2 cellular contexts compared by ENCODE assay signal in the genomic region with DNA sequence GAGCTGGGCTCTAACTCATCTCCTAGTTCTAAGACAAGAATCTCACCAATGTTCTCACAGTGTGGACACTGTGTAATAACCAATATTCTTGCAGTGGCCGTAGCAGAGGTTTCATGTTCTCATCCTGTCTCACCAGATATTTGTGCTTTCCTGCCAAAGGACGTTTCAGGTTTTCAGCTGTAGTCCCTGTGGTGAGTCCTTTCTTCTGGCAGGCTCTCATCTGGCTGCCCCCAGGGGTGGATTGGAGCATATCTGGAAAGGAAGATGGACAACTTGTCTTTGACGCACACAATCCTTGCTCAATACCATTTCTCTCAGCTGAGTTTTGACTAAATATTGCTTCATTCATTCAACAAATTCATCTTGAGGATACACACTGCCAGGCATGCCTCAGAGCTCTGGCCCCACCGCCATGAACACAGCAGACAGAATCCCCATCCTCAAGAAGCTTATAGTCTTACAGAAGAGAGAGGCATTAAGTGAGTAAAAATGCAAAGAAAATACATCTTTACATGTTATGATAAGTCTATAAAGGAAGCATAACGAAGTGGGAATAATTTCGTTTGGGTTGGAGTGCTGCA.
TF ChIP-seq lines count a peak whose summit lies in the region.

No MANE protein-coding gene starts in this region.

TF ChIP-seq in liver, 16 proteins besides CTCF, POLR2A, EP300 and RAD21:
- TF ChIP-seq HNF4A (conservative IDR thresholded peaks at IDR 0.05) (no peak), NR2F2 (IDR thresholded peaks at IDR 0.05) (peak; percentile 46), SP1 (IDR thresholded peaks at IDR 0.05) (peak; percentile 32)

TF ChIP-seq in HepG2, 621 proteins besides CTCF, POLR2A, EP300 and RAD21:
- TF ChIP-seq ZNF143 (CRISPR knock-in tag; IDR thresholded peaks at IDR 0.05): no peak
- TF ChIP-seq ELF3 (CRISPR knock-in tag; IDR thresholded peaks at IDR 0.05): no peak
- TF ChIP-seq ZFY (CRISPR knock-in tag; IDR thresholded peaks at IDR 0.05): no peak
- no peak for TF ChIP-seq ZFP36L1 (CRISPR knock-in tag; IDR thresholded peaks at IDR 0.05)
- no peak for TF ChIP-seq JDP2 (CRISPR knock-in tag; IDR thresholded peaks at IDR 0.05; ENCODE audit: borderline replicate concordance)
- no peak for TF ChIP-seq PPARG (CRISPR knock-in tag; conservative IDR thresholded peaks at IDR 0.05)
- no peak for TF ChIP-seq ZMAT3 (CRISPR knock-in tag; conservative IDR thresholded peaks at IDR 0.05)
- TF ChIP-seq, protein P1, sequence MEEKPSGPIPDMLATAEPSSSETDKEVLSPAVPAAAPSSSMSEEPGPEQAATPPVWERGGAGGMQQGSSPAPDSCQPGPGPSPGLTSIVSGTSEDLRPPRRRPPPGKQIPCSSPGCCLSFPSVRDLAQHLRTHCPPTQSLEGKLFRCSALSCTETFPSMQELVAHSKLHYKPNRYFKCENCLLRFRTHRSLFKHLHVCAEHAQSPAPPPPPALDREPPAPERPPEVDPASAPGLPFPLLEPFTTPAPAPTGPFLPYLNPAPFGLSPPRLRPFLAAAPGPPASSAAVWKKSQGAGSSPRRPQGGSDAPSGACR (CRISPR knock-in tag; IDR thresholded peaks at IDR 0.05): no peak
- TF ChIP-seq, protein P2, sequence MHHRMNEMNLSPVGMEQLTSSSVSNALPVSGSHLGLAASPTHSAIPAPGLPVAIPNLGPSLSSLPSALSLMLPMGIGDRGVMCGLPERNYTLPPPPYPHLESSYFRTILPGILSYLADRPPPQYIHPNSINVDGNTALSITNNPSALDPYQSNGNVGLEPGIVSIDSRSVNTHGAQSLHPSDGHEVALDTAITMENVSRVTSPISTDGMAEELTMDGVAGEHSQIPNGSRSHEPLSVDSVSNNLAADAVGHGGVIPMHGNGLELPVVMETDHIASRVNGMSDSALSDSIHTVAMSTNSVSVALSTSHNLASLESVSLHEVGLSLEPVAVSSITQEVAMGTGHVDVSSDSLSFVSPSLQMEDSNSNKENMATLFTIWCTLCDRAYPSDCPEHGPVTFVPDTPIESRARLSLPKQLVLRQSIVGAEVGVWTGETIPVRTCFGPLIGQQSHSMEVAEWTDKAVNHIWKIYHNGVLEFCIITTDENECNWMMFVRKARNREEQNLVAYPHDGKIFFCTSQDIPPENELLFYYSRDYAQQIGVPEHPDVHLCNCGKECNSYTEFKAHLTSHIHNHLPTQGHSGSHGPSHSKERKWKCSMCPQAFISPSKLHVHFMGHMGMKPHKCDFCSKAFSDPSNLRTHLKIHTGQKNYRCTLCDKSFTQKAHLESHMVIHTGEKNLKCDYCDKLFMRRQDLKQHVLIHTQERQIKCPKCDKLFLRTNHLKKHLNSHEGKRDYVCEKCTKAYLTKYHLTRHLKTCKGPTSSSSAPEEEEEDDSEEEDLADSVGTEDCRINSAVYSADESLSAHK (CRISPR knock-in tag; IDR thresholded peaks at IDR 0.05; ENCODE audit: borderline replicate concordance): no peak
- TF ChIP-seq, protein P3, sequence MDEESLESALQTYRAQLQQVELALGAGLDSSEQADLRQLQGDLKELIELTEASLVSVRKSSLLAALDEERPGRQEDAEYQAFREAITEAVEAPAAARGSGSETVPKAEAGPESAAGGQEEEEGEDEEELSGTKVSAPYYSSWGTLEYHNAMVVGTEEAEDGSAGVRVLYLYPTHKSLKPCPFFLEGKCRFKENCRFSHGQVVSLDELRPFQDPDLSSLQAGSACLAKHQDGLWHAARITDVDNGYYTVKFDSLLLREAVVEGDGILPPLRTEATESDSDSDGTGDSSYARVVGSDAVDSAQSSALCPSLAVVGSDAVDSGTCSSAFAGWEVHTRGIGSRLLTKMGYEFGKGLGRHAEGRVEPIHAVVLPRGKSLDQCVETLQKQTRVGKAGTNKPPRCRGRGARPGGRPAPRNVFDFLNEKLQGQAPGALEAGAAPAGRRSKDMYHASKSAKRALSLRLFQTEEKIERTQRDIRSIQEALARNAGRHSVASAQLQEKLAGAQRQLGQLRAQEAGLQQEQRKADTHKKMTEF (CRISPR knock-in tag; IDR thresholded peaks at IDR 0.05): no peak
- TF ChIP-seq, protein P4, sequence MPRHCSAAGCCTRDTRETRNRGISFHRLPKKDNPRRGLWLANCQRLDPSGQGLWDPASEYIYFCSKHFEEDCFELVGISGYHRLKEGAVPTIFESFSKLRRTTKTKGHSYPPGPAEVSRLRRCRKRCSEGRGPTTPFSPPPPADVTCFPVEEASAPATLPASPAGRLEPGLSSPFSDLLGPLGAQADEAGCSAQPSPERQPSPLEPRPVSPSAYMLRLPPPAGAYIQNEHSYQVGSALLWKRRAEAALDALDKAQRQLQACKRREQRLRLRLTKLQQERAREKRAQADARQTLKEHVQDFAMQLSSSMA (CRISPR knock-in tag; IDR thresholded peaks at IDR 0.05): no peak
- no peak for TF ChIP-seq PCBP1 (IDR thresholded peaks at IDR 0.05; ENCODE audit: borderline replicate concordance, low read depth, low read length)
- TF ChIP-seq, protein P5, sequence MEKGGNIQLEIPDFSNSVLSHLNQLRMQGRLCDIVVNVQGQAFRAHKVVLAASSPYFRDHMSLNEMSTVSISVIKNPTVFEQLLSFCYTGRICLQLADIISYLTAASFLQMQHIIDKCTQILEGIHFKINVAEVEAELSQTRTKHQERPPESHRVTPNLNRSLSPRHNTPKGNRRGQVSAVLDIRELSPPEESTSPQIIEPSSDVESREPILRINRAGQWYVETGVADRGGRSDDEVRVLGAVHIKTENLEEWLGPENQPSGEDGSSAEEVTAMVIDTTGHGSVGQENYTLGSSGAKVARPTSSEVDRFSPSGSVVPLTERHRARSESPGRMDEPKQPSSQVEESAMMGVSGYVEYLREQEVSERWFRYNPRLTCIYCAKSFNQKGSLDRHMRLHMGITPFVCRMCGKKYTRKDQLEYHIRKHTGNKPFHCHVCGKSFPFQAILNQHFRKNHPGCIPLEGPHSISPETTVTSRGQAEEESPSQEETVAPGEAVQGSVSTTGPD (CRISPR knock-in tag; IDR thresholded peaks at IDR 0.05): no peak
- no peak for TF ChIP-seq ZSCAN9 (CRISPR knock-in tag; IDR thresholded peaks at IDR 0.05; ENCODE audit: borderline replicate concordance)
